In the genomic region with DNA sequence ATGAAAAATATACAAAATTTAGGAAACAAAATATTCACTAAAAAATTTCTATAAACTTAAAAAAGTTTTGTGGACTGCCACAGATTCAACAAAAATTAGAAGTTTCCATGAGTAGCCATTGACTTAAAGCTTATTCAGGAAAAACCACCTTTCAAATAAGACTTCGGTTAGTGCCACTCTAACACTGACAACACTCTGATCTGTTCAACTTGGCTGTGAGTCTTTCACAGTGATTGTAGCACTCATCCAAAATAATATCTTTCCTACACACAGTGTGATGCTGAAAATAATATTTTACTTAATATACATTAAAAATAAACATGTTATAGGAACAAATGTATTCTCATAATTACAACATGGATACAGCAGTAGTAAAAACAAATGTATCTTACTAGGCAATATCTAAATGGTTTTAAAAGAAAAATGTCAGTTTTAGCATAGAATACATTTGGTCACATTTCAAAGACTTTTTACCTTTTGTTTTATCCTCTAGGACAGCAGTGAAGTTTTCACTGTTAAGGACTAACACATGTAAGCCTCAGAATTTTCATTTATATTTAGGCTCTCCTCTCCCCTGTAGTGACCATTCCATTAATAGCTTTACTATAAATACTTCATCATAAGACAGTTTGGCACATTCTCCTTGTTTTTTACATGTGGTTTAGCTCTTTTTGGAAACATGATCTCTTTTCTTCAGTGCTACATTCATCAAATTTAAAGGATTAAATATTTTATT, we compare ENCODE assay signal across 29 cellular contexts. TPM values are rescaled to one million over a fixed set of nuclear protein-coding genes. Genes with fewer than 3 reads are reported as not detected.
"Had no signal": no experiment of that assay in that cellular context is flagged by ENCODE, and none has a peak within 500 bp of the region (broad histone marks: within the 10 kb centered on the region; RNA-seq: fewer than 3 reads in every experiment).

Gene ASB14 (minus strand): TSS at position 527 of the 736 bp plus-strand sequence. CDS start 652 bp downstream, outside the sequence.

- H3K27ac ChIP-seq: ascending aorta, cardiac muscle cell, KMS-11, Peyer's patch had no signal

- H3K4me1 ChIP-seq: ascending aorta, Peyer's patch had no signal

- H3K4me3 ChIP-seq: ascending aorta, cardiac muscle cell, Peyer's patch had no signal

- H3K9me3 ChIP-seq: ascending aorta, Peyer's patch had no signal

- H3K27me3 ChIP-seq: ascending aorta, cardiac muscle cell, Peyer's patch had no signal

- H3K9ac ChIP-seq: KMS-11 had no signal

- H3K36me3 ChIP-seq: ascending aorta, cardiac muscle cell, Peyer's patch had no signal

- H3K4me2 ChIP-seq: KMS-11 had no signal

- DNase-seq: activated CD4-positive, alpha-beta T cell treated with anti-CD3 and anti-CD28 coated beads, Interleukin-2, amount 10 ng/mL, durations not matched to agents 24 days and 14 days; activated CD4-positive, alpha-beta T cell treated with anti-CD3 and anti-CD28 coated beads, Interleukin-2, amount 50 U/mL, for 48 hours; activated CD8-positive, alpha-beta T cell treated with anti-CD3 and anti-CD28 coated beads, Interleukin-2, amount 10 ng/mL, durations not matched to agents 7 days and 5 days; activated gamma-delta T cell; activated naive CD4-positive, alpha-beta T cell treated with Interleukin-2 at 50 U/mL for 16 hours; activated naive CD8-positive, alpha-beta T cell treated with anti-CD3 and anti-CD28 coated beads, Interleukin-2, amount 10 ng/mL, durations not matched to agents 7 days and 5 days; activated T-cell treated with anti-CD3 and anti-CD28 coated beads, Interleukin-2, amount 50 U/mL, for 24 hours; amygdala; MM.1S; MV-4-11; NCI-H1092; NCI-H1436 treated with DMSO at 0.1 percent for 48 hours; NCI-H187; NCI-H2029 treated with DMSO at 0.1 percent for 48 hours; NCI-H2107; NCI-H2171; NCI-H510A; NCI-H526; NCI-H748 treated with DMSO at 0.1 percent for 48 hours; NK-92 treated with Interleukin-12 subunit alpha and Interleukin-12 subunit beta, amount 100 ng/mL, for 24 hours; PC-3; Peyer's patch; RPMI8226 had no signal

- ATAC-seq: activated CD8-positive, alpha-beta T cell treated with anti-CD3 and anti-CD28 coated beads, Interleukin-2, amount 10 ng/mL, durations not matched to agents 7 days and 5 days; PC-3 had no signal

RNA-seq across cellular contexts. Expression of gene ASB14, which starts in this region (rescaled TPM):
- total RNA-seq: activated CD4-positive, alpha-beta T cell treated with anti-CD3 and anti-CD28 coated beads, Interleukin-2, amount 10 ng/mL, durations not matched to agents 24 days and 14 days; activated CD8-positive, alpha-beta T cell treated with anti-CD3 and anti-CD28 coated beads, Interleukin-2, amount 10 ng/mL, durations not matched to agents 7 days and 5 days; activated naive CD8-positive, alpha-beta T cell treated with anti-CD3 and anti-CD28 coated beads, Interleukin-2, amount 10 ng/mL, durations not matched to agents 7 days and 5 days; activated T-helper 2 cell treated with anti-CD3 and anti-CD28 coated beads, Interferon-gamma antibody, Interleukin-2, Interleukin-4, amounts not matched to agents 10 μg/mL and 5 μg/mL and 100 μg/mL, durations not matched to agents 14 hours and 24 hours and 36 hours; ascending aorta; cardiac muscle cell; LHCN-M2; PC-3; Peyer's patch had no signal
- polyA plus RNA-seq: adipose tissue had no signal
